Comparison of ENCODE assay signal across 15 cellular contexts in the genomic region with DNA sequence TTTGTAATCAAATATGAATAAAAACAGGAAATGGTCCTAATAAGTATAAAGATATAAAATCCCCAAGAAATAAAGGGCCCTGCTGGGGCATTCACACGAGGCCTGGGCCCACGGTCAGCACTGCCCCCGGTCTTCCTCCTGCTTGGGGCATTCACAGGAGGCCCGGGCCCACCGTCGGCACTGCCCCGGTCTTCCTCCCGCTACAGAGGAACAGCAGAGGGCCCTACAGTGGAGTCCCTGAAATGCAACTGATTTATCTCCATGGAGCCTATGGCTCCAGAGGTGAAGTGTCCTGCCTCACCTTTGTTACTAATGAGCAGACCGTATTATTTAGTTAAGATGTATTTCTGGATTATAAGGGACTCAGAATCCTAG. TPM values are rescaled to one million over a fixed set of nuclear protein-coding genes. Genes with fewer than 3 reads are reported as not detected.
DNase-seq lines count a peak whose midpoint lies in the region; ATAC-seq and TF ChIP-seq lines count a peak whose summit lies in the region.
"Had no signal": no experiment of that assay in that cellular context is flagged by ENCODE, and none has a peak within 500 bp of the region (broad histone marks: within the 10 kb centered on the region; RNA-seq: fewer than 3 reads in every experiment).

No MANE protein-coding gene starts in this region.

- ATAC-seq in CD8-positive, alpha-beta T cell = no peak
- no peak for ATAC-seq in HG02884 (IDR thresholded peaks at IDR 0.05; ENCODE audit: unreplicated experiment)
- ATAC-seq: HepG2 had no signal

- no peak overlapping the region for H3K4me3 ChIP-seq in CD8-positive, alpha-beta T cell (ENCODE audit: low read depth, low read length)
- no peak overlapping the region for H3K4me3 ChIP-seq in H7 (ENCODE audit: insufficient read depth, low read depth, low read length)
- H3K4me3 ChIP-seq: BLaER1 treated with 17β-estradiol and CSF1 and Interleukin-3, amounts not matched to agents 10 nM and 100 nM; GM23248 had no signal

- intact Hi-C loops in CD8-positive, alpha-beta T cell (cut with DNase I, micrococcal nuclease) = no loop called here
- intact Hi-C loops in posterior vena cava (cut with DNase I) = no loop called here

- H3K36me3 Mint-ChIP-seq in CD8-positive, alpha-beta T cell = peaks cover 6% of the 10 kb centered on the region
- H3K36me3 Mint-ChIP-seq in chondrocyte (ENCODE audit: low read depth) = peaks cover 3% of the 10 kb centered on the region

- peaks cover 20% of the 10 kb centered on the region for H3K4me1 ChIP-seq in CD8-positive, alpha-beta T cell (ENCODE audit: insufficient read depth, low read length)

- TF ChIP-seq CTCF in CD8-positive, alpha-beta T cell (IDR thresholded peaks at IDR 0.05) = no peak
- TF ChIP-seq CTCF in chondrocyte (IDR thresholded peaks at IDR 0.05) = no peak

- H3K4me3 Mint-ChIP-seq in CD8-positive, alpha-beta T cell = no peak overlapping the region
- no peak overlapping the region for H3K4me3 Mint-ChIP-seq in chondrocyte (ENCODE audit: unreplicated experiment)
- H3K4me3 Mint-ChIP-seq: H9 had no signal

- no peak overlapping the region for H3K27ac ChIP-seq in CD8-positive, alpha-beta T cell (ENCODE audit: low read depth, low read length)
- H3K27ac ChIP-seq: BLaER1 treated with 17β-estradiol and CSF1 and Interleukin-3, amounts not matched to agents 10 nM and 100 nM; GM23248 had no signal

- CTCF ChIA-PET in CD8-positive, alpha-beta T cell (lab: Charles Lee) = no interaction called here

- H3K9me3 Mint-ChIP-seq in CD8-positive, alpha-beta T cell = no peaks in the 10 kb centered on the region
- H3K9me3 Mint-ChIP-seq in chondrocyte (ENCODE audit: low read depth) = no peaks in the 10 kb centered on the region
- H3K9me3 Mint-ChIP-seq: CD4-positive, CD25-positive, alpha-beta regulatory T cell had no signal

- H3K4me1 Mint-ChIP-seq in CD8-positive, alpha-beta T cell (ENCODE audit: low read depth) = peaks cover 23% of the 10 kb centered on the region
- H3K4me1 Mint-ChIP-seq in chondrocyte (ENCODE audit: low read depth) = peaks cover 33% of the 10 kb centered on the region

- no peaks in the 10 kb centered on the region for H3K27me3 Mint-ChIP-seq in CD8-positive, alpha-beta T cell (ENCODE audit: low read depth)
- H3K27me3 Mint-ChIP-seq in chondrocyte (ENCODE audit: low read depth) = no peaks in the 10 kb centered on the region
- H3K27me3 Mint-ChIP-seq: CD4-positive, CD25-positive, alpha-beta regulatory T cell had no signal

- no peaks in the 10 kb centered on the region for H3K36me3 ChIP-seq in CD8-positive, alpha-beta T cell (ENCODE audit: insufficient read depth, low read length)
- H3K36me3 ChIP-seq in H7 (replicated peaks; ENCODE audit: control insufficient read depth, insufficient read depth, low read length) = no peaks in the 10 kb centered on the region; the same call in 1 of the 2 replicates

- no peaks in the 10 kb centered on the region for H3K9me3 ChIP-seq in CD8-positive, alpha-beta T cell (ENCODE audit: low read length)

- no peaks in the 10 kb centered on the region for H3K27me3 ChIP-seq in CD8-positive, alpha-beta T cell (ENCODE audit: insufficient read depth, low read length)
- no peaks in the 10 kb centered on the region for H3K27me3 ChIP-seq in H7 (ENCODE audit: control insufficient read depth, insufficient read depth, low read length)

- DNase-seq in CD8-positive, alpha-beta T cell = no peak
- DNase-seq in H7 = peak; percentile 79
- peak; percentile 58 for DNase-seq in chondrocyte (ENCODE audit: low spot score)
- DNase-seq in posterior vena cava (ENCODE audit: low spot score) = peak; percentile 41
- DNase-seq in HUDEP-2 (lab: John Stamatoyannopoulos, UW; ENCODE audit: unreplicated experiment in 76 of 76) = no peak
- DNase-seq in EL = no peak
- DNase-seq: ACHN; Calu3; CD4-positive, CD25-positive, alpha-beta regulatory T cell; DMS79; H9 had no signal

- peak overlapping the region; percentile 37 for H3K27ac Mint-ChIP-seq in CD8-positive, alpha-beta T cell
- H3K27ac Mint-ChIP-seq in chondrocyte (ENCODE audit: unreplicated experiment) = no peak overlapping the region

- POLR2A ChIA-PET in CD8-positive, alpha-beta T cell (lab: Charles Lee) = no interaction called here

RNA-seq across cellular contexts. Expression of a gene that starts 46.5 kb away (rescaled TPM):
- 100 to 1,000 TPM; 104 to 108 TPM for total RNA-seq in CD8-positive, alpha-beta T cell
- 15.8 and 20.1 TPM in 2 replicates for total RNA-seq in H7 (2014; rRNA removed; shearing (Covaris generic))
- 139 to 189 TPM (median 186 TPM) in 3 replicates for total RNA-seq in chondrocyte
- 10 to 100 TPM; 51.2 to 52.2 TPM for total RNA-seq in posterior vena cava

RNA-seq across cellular contexts. Expression of a gene that starts 54.2 kb away (rescaled TPM):
- 10 to 100 TPM; 13.2 TPM for total RNA-seq in CD8-positive, alpha-beta T cell
- total RNA-seq in H7 (2014; rRNA removed; shearing (Covaris generic)) = 12.2 and 13.3 TPM in 2 replicates
- total RNA-seq in chondrocyte (28.0 to 29.6 TPM (median 29.6 TPM) in 3 replicates), posterior vena cava (10 to 100 TPM; 21.7 to 28.8 TPM)

RNA-seq across cellular contexts. Expression of a gene that starts 55.0 kb away (rescaled TPM):
- total RNA-seq in CD8-positive, alpha-beta T cell = 10 to 100 TPM; 34.7 to 46.8 TPM
- 24.4 and 27.6 TPM in 2 replicates for total RNA-seq in H7 (2014; rRNA removed; shearing (Covaris generic))
- total RNA-seq in chondrocyte (30.3 to 37.2 TPM (median 30.6 TPM) in 3 replicates), posterior vena cava (10 to 100 TPM; 50.4 to 58.5 TPM)

Comparison
In these comparisons a context has a peak if more than half of its experiments do, and no peak if none do; other contexts are left out.
1. DNase-seq: peak in H7 (single experiment), chondrocyte (single experiment) and posterior vena cava (single experiment); none in CD8-positive, alpha-beta T cell (0 of 7), HUDEP-2 (0 of 76) and EL (single experiment).